Comparison of ENCODE assay signal across 20 cellular contexts in the genomic region with DNA sequence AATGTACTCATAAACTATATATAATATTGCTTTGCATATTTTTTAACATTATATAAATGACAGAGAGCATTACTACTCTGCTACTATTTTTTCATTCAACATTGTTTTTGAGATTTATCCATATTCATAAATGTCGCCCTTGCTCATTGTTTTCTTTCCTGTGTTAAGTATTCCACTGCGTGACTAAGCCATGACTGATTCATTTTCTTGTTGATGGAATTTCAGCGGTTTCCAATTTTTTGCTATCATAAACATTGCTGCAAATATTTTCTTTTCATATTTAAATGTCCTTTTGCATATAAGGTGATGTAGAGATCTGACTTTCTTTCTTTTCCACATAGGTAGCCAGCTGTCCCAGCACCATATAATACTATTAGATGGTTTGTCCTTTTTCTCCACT. TPM values are rescaled to one million over a fixed set of nuclear protein-coding genes. Genes with fewer than 3 reads are reported as not detected.
DNase-seq lines count a peak whose midpoint lies in the region; ATAC-seq, FAIRE-seq and TF ChIP-seq lines count a peak whose summit lies in the region.
"Had no signal": no experiment of that assay in that cellular context is flagged by ENCODE, and none has a peak within 500 bp of the region (broad histone marks: within the 10 kb centered on the region; RNA-seq: fewer than 3 reads in every experiment).

No MANE protein-coding gene starts in this region.

- CTCF ChIA-PET in endothelial cell of umbilical vein (lab: Charles Lee) = no interaction called here

- H3K4me3 ChIP-seq in SJCRH30 (no peak overlapping the region), endothelial cell of umbilical vein (replicated peaks in 1 of 3; ENCODE audit: insufficient read depth in 1 of 3, low read depth in 1 of 3, low read length in 3 of 3) (peak overlapping the region in 1 of 3 experiments; percentile 42), osteoblast (ENCODE audit: insufficient read depth, low read length) (peak overlapping the region; percentile 3)
- H3K4me3 ChIP-seq: K562, upper lobe of left lung had no signal

- no TSS peak for BruUV-seq in endothelial cell of umbilical vein (replicated peaks; lab: Mats Ljungman, UMichigan)

- no peaks in the 10 kb centered on the region for H4K20me1 ChIP-seq in endothelial cell of umbilical vein (replicated peaks; ENCODE audit: control insufficient read depth, extremely low read depth, insufficient read depth, low read length)
- H4K20me1 ChIP-seq in osteoblast (ENCODE audit: insufficient read depth, low read length) = no peaks in the 10 kb centered on the region

- POLR2A ChIA-PET in endothelial cell of umbilical vein (lab: Charles Lee) = no interaction called here

- no peaks in the 10 kb centered on the region for H3K9me1 ChIP-seq in endothelial cell of umbilical vein (replicated peaks; ENCODE audit: control insufficient read depth, extremely low read depth, insufficient read depth, low read length)

- TF ChIP-seq POLR2A in H54 (IDR thresholded peaks at IDR 0.05; ENCODE audit: low read depth, low read length) (no peak), endothelial cell of umbilical vein (IDR thresholded peaks at IDR 0.05; ENCODE audit: low read depth, low read length) (no peak)

- no peak for DNase-seq in H54 (ENCODE audit: insufficient read length, low spot score)
- DNase-seq in SJCRH30 = no peak
- peak; percentile 89 for DNase-seq in endothelial cell of umbilical vein (ENCODE audit: low read depth, low spot score)
- DNase-seq in osteoblast (ENCODE audit: insufficient read length, low spot score, missing footprints) = no peak
- DNase-seq in medulla oblongata (ENCODE audit: extremely low spot score) = no peak
- DNase-seq in MV-4-11 (lab: John Stamatoyannopoulos, UW) = no peak
- DNase-seq: CD8-positive, alpha-beta T cell; DND-41; glutamatergic neuron; NCI-H1105 treated with DMSO at 0.1 percent for 48 hours; NCI-H2107; occipital lobe; stimulated activated CD4-positive, alpha-beta T cell treated with anti-CD3 and anti-CD28 coated beads, Interleukin-1b, Interleukin-23, amount 100 ng/mL, for 48 hours; upper lobe of left lung had no signal

- H3K4me2 ChIP-seq in endothelial cell of umbilical vein (ENCODE audit: insufficient read depth, low read length) (peak overlapping the region; percentile 91), osteoblast (ENCODE audit: insufficient read depth, low read length) (peak overlapping the region; percentile 70)

- intact Hi-C loops in endothelial cell of umbilical vein (cut with micrococcal nuclease) = loop anchor here (2.0 kb wide), 1 partner anchor 57 kb away; a partner anchor contains a TSS

- peak overlapping the region; percentile 20 for H2AFZ ChIP-seq in endothelial cell of umbilical vein (ENCODE audit: low read depth, low read length)
- no peak overlapping the region for H2AFZ ChIP-seq in osteoblast (ENCODE audit: low read length)

- H3K4me1 ChIP-seq in SJCRH30 (no peaks in the 10 kb centered on the region), endothelial cell of umbilical vein (ENCODE audit: control insufficient read depth, extremely low read depth, insufficient read depth, low read length) (peaks cover 26% of the 10 kb centered on the region), osteoblast (ENCODE audit: insufficient read depth, low read length) (peaks cover 12% of the 10 kb centered on the region)
- H3K4me1 ChIP-seq: upper lobe of left lung had no signal

- no peaks in the 10 kb centered on the region for H3K79me2 ChIP-seq in endothelial cell of umbilical vein (ENCODE audit: control insufficient read depth, insufficient read depth, low read length)
- no peaks in the 10 kb centered on the region for H3K79me2 ChIP-seq in osteoblast (ENCODE audit: insufficient read depth, low read length)

- H3K27me3 ChIP-seq in SJCRH30 (no peaks in the 10 kb centered on the region), endothelial cell of umbilical vein (ENCODE audit: control insufficient read depth in 2 of 2, insufficient read depth in 2 of 2, low read length in 2 of 2) (no peaks in the 10 kb centered on the region), osteoblast (ENCODE audit: insufficient read depth, low read length) (no peaks in the 10 kb centered on the region)
- H3K27me3 ChIP-seq: upper lobe of left lung had no signal

- H3K9me3 ChIP-seq in SJCRH30 (replicated peaks) = no peaks in the 10 kb centered on the region
- no peaks in the 10 kb centered on the region for H3K9me3 ChIP-seq in endothelial cell of umbilical vein (replicated peaks; ENCODE audit: control insufficient read depth, insufficient read depth, low read length)
- H3K9me3 ChIP-seq in osteoblast (ENCODE audit: low read depth, low read length) = no peaks in the 10 kb centered on the region
- H3K9me3 ChIP-seq: upper lobe of left lung had no signal

- dilution Hi-C loops in endothelial cell of umbilical vein (cut with MboI; ENCODE audit: extremely low pct_ligation_motif_present, low sequenced_read_pairs) = no loop called here

- peak; percentile 91 for FAIRE-seq in H54 (lab: Jason Lieb, UNC)
- FAIRE-seq in endothelial cell of umbilical vein (lab: Jason Lieb, UNC) = peak; percentile 48
- FAIRE-seq: H1, K562 had no signal

- H3K9ac ChIP-seq in endothelial cell of umbilical vein (replicated peaks; ENCODE audit: extremely low read depth, insufficient read depth, low read length) = peak overlapping the region; percentile 50

- ATAC-seq in GM21515 (IDR thresholded peaks at IDR 0.05; ENCODE audit: unreplicated experiment) (no peak), HG03520 (IDR thresholded peaks at IDR 0.05; ENCODE audit: unreplicated experiment) (no peak)
- ATAC-seq: activated T-helper 17 cell treated with anti-CD3 and anti-CD28 coated beads, Interleukin-2, amount 50 U/mL, for 72 hours; CD8-positive, alpha-beta T cell; K562; sciatic nerve had no signal

- H3K36me3 ChIP-seq in SJCRH30 (peaks cover 2% of the 10 kb centered on the region; the same call in 1 of the 2 replicates), endothelial cell of umbilical vein (ENCODE audit: control insufficient read depth in 2 of 2, extremely low read depth in 1 of 2, insufficient read depth in 2 of 2, low read length in 2 of 2) (peaks cover 0 to 3% of the 10 kb centered on the region in 2 experiments), osteoblast (ENCODE audit: insufficient read depth, low read length) (peaks cover 4% of the 10 kb centered on the region)

- TF ChIP-seq CTCF in endothelial cell of umbilical vein (IDR thresholded peaks at IDR 0.05; ENCODE audit: extremely low read depth in 1 of 2, insufficient read depth in 1 of 2, low read depth in 1 of 2, low read length in 2 of 2) (no peak), osteoblast (IDR thresholded peaks at IDR 0.05; ENCODE audit: extremely low read depth, low read depth, low read length) (no peak)

- H3K27ac ChIP-seq in SJCRH30 (peak overlapping the region; percentile 8; the same call in 1 of the 2 replicates), endothelial cell of umbilical vein (ENCODE audit: insufficient read depth, low read depth, low read length) (peak overlapping the region; percentile 84), osteoblast (ENCODE audit: low read depth, low read length) (peak overlapping the region; percentile 38)
- H3K27ac ChIP-seq: upper lobe of left lung had no signal

TF ChIP-seq in endothelial cell of umbilical vein, 7 proteins besides CTCF, POLR2A, EP300 and RAD21:
- TF ChIP-seq, protein P1, sequence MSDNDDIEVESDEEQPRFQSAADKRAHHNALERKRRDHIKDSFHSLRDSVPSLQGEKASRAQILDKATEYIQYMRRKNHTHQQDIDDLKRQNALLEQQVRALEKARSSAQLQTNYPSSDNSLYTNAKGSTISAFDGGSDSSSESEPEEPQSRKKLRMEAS (IDR thresholded peaks at IDR 0.05; ENCODE audit: insufficient read depth, insufficient read length) = no peak
- TF ChIP-seq JUN (IDR thresholded peaks at IDR 0.05; ENCODE audit: borderline replicate concordance, insufficient read depth, insufficient read length, low read depth) (peak; percentile 87), FOS (IDR thresholded peaks at IDR 0.05; ENCODE audit: borderline replicate concordance, insufficient read depth, low read length) (peak; percentile 92)
TF ChIP-seq in endothelial cell of umbilical vein: peak in this region for 2.

RNA-seq across cellular contexts. Expression of a gene that starts 57.6 kb away (rescaled TPM):
- 17.0 and 20.5 TPM in 2 replicates for total RNA-seq in SJCRH30 (2014; rRNA removed; shearing (Covaris generic))
- total RNA-seq in endothelial cell of umbilical vein (24.6 and 28.6 TPM in 2 replicates), osteoblast (13.8 and 17.0 TPM in 2 replicates)
- polyA plus RNA-seq in endothelial cell of umbilical vein = 18.7 and 22.8 TPM in 2 replicates
- 11.2 and 12.2 TPM in 2 replicates for polyA plus RNA-seq in endothelial cell of umbilical vein (2011; cell fraction: cytosol; rRNA removed)
- 56.4 and 81.3 TPM in 2 replicates for polyA plus RNA-seq in endothelial cell of umbilical vein (2011; cell fraction: nucleus; rRNA removed)
- polyA plus RNA-seq in endothelial cell of umbilical vein (2012) = 11.2 and 11.4 TPM in 2 replicates
- polyA minus RNA-seq in endothelial cell of umbilical vein = 31.9 and 33.2 TPM in 2 replicates
- polyA minus RNA-seq in endothelial cell of umbilical vein (2011; cell fraction: cytosol; rRNA and poly(A)+ RNA removed) = 14.3 TPM
- polyA minus RNA-seq in endothelial cell of umbilical vein (2011; cell fraction: nucleus; rRNA and poly(A)+ RNA removed) = 30.8 and 36.2 TPM in 2 replicates

Comparison
In these comparisons a context has a peak if more than half of its experiments do, and no peak if none do; other contexts are left out.
1. H3K27ac ChIP-seq: peak in every context shown above with its lines; median percentile 84 in endothelial cell of umbilical vein; 38 in osteoblast; 8 in SJCRH30.